8 cellular contexts compared by ENCODE assay signal in the genomic region with DNA sequence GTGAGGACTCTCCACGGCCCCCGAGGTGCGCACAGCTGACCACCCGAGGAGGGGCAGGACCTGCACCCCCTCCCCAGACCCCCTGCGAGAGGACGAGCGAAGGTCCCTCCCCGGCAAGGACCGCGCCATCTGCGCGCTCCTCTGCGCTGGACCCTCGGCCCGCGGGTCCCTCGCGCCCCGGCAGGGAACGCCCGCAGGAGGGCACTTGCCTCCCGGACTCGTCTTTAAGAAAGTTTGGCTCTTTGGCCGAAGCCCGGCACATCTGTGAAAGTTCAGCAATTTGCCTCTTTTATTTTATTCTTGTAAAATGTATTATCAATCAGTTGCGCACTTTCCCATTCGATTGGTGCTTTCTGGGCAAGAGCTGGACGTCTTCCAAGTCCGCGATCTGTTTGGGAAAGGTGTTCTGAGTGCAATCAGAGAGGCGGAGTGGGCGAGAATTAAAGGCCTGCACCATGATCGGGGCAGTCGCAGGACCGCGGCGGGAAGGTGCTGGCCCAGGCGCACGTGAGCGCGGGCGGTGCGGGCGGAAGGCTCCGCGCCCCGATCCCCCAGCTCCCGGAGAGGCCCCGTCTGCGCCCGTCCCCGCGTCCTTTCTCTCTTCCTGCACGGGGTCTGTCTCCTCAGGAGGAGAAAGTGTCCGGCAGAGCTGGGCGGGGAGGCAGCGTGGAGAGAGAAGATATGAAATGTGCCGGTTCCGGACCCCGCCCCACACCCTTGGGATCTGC.
DNase-seq lines count a peak whose midpoint lies in the region; ATAC-seq and TF ChIP-seq lines count a peak whose summit lies in the region.

No MANE protein-coding gene starts in this region.

- H3K9me3 ChIP-seq in parathyroid adenoma (ENCODE audit: control insufficient read depth, low read length): no peaks in the 10 kb centered on the region

- no peaks in the 10 kb centered on the region for H3K79me2 ChIP-seq in parathyroid adenoma

- peak overlapping the region; percentile 92 for H3K4me2 ChIP-seq in parathyroid adenoma (ENCODE audit: low read length)

- no peak for TF ChIP-seq CTCF in parathyroid adenoma (IDR thresholded peaks at IDR 0.05)

- H3K27ac ChIP-seq in parathyroid adenoma: peak overlapping the region; percentile 55

- peak overlapping the region; percentile 68 for H3K4me3 ChIP-seq in parathyroid adenoma (ENCODE audit: low read depth, low read length)

- peak overlapping the region; percentile 82 for H2AFZ ChIP-seq in parathyroid adenoma

- H3K27me3 ChIP-seq in parathyroid adenoma (ENCODE audit: control insufficient read depth, insufficient read depth, low read length): no peaks in the 10 kb centered on the region

- intact Hi-C loops in head of caudate nucleus (cut with DNase I): loop anchor here (5.0 kb wide), 1 partner anchor 117 kb away; no protein-coding TSS in a partner anchor

- ATAC-seq in GM21717 (IDR thresholded peaks at IDR 0.05; ENCODE audit: unreplicated experiment): no peak
- ATAC-seq in GM19397 (IDR thresholded peaks at IDR 0.05; ENCODE audit: unreplicated experiment): no peak
- ATAC-seq in GM18868 (IDR thresholded peaks at IDR 0.05; ENCODE audit: unreplicated experiment): no peak

- peaks cover 7% of the 10 kb centered on the region for H3K4me1 ChIP-seq in parathyroid adenoma

- DNase-seq in NCI-H2196 (lab: John Stamatoyannopoulos, UW; ENCODE audit: unreplicated experiment) (peak; percentile 17), NCI-H2196 treated with DMSO at 0.1 percent for 48 hours (lab: John Stamatoyannopoulos, UW; ENCODE audit: unreplicated experiment) (no peak), head of caudate nucleus (peak in 27 of 42 donors; percentile 21 to 65 (median 43))
- peak; percentile 23 for DNase-seq in activated CD8-positive, alpha-beta memory T cell treated with anti-CD3 and anti-CD28 coated beads, Interleukin-2, amount 50 U/mL, for 4 hours

- H3K9ac ChIP-seq in parathyroid adenoma: no peak overlapping the region

- no peaks in the 10 kb centered on the region for H3K36me3 ChIP-seq in parathyroid adenoma (ENCODE audit: control insufficient read depth, insufficient read depth, low read length)
